Comparison of ENCODE assay signal across 8 cellular contexts in the genomic region with DNA sequence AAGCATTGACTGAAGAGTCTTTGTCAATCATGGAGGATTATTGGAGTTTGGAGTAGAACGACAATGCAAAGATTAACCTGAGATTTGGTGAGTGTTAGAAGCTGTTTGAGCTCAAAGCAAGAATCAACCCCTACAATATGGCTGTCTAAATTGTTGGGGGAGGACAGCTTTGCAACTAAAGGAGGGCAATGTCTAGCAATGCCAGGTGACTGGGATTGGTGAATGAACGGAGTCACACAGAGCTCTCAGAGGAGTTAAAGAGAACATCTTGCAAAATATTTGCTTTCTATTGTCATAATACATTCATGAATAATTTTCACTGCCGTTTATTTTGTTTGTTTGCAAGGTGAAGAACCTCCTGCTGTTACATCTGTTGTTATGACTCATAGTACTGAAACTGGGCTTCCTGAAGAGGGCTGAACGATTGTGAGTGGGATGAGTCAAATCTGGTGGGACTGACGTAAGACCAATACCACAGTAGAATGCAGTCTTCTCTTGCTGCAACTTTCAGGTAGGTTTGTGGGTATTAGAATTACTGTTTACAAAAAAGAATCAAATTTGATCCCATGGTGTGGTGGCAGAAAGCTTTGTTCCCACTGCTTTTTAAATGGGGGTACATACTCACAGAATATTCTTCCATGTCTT.
DNase-seq lines count a peak whose midpoint lies in the region; ATAC-seq and TF ChIP-seq lines count a peak whose summit lies in the region.

No MANE protein-coding gene starts in this region.

- peak overlapping the region in 1 of 2 experiments; percentile 39 for H3K18ac ChIP-seq in mesenchymal stem cell (ENCODE audit: low read depth in 1 of 2, low read length in 2 of 2)

- peak overlapping the region; percentile 85 for H3K27ac Mint-ChIP-seq in MCF 10A (ENCODE audit: low read depth, unreplicated experiment)
- peak overlapping the region; percentile 29 for H3K27ac Mint-ChIP-seq in WTC11

- H2BK15ac ChIP-seq in mesenchymal stem cell (ENCODE audit: low read depth, poor library complexity, severe bottlenecking), result no peak overlapping the region

- no peak overlapping the region for H3K14ac ChIP-seq in mesenchymal stem cell (ENCODE audit: low read length in 2 of 2)

- intact Hi-C loops in MCF 10A (cut with micrococcal nuclease), result loop anchor here (10.0 kb wide), 1 partner anchor 928 kb away; the partner anchor contains the start of gene NNMT
- intact Hi-C loops in breast epithelium (cut with DNase I; ENCODE audit: low total_unique reads), result no loop called here

- peak overlapping the region; percentile 66 for H2BK5ac ChIP-seq in mesenchymal stem cell (ENCODE audit: low read depth, low read length, poor library complexity, severe bottlenecking)

- H2AK5ac ChIP-seq in mesenchymal stem cell (ENCODE audit: low read length, severe bottlenecking), result peak overlapping the region; percentile 85

- H4K91ac ChIP-seq in mesenchymal stem cell (ENCODE audit: low read length), result no peak overlapping the region

- no peak overlapping the region for H2BK12ac ChIP-seq in mesenchymal stem cell (ENCODE audit: low read length in 2 of 2)

- no peak overlapping the region for H2AFZ ChIP-seq in mesenchymal stem cell (ENCODE audit: low read depth, low read length)

- H3K4me1 Mint-ChIP-seq in MCF 10A (ENCODE audit: insufficient read depth, unreplicated experiment) (peaks cover 28% of the 10 kb centered on the region), WTC11 (peaks cover 53% of the 10 kb centered on the region)

- peak overlapping the region; percentile 8 for H3K4me3 Mint-ChIP-seq in MCF 10A (ENCODE audit: unreplicated experiment)
- H3K4me3 Mint-ChIP-seq in WTC11, result no peak overlapping the region

- H3K27me3 Mint-ChIP-seq in MCF 10A (ENCODE audit: insufficient read depth, unreplicated experiment) (no peaks in the 10 kb centered on the region), WTC11 (ENCODE audit: low read depth) (no peaks in the 10 kb centered on the region)

- H3K23ac ChIP-seq in mesenchymal stem cell (ENCODE audit: low read length in 2 of 2), result no peak overlapping the region

- H3K9me3 ChIP-seq in breast epithelium, result no peaks in the 10 kb centered on the region
- no peaks in the 10 kb centered on the region for H3K9me3 ChIP-seq in mesenchymal stem cell (ENCODE audit: control insufficient read depth, low read length)
- H3K9me3 ChIP-seq in right atrium auricular region, result no peaks in the 10 kb centered on the region

- H3K27me3 ChIP-seq in breast epithelium (no peaks in the 10 kb centered on the region), mesenchymal stem cell (ENCODE audit: control insufficient read depth in 1 of 2, insufficient read depth in 1 of 2, low read length in 2 of 2) (no peaks in the 10 kb centered on the region), right atrium auricular region (no peaks in the 10 kb centered on the region)

- POLR2A ChIA-PET in MCF 10A (lab: Yijun Ruan, JAX) (interaction anchor here (0.6 to 1.3 kb wide), 2 partner anchors 17 to 24 kb away, joined by 3 to 4 read pairs; no protein-coding TSS in a partner anchor), WTC11 (lab: Charles Lee) (no interaction called here)

- TF ChIP-seq POLR2A in breast epithelium (IDR thresholded peaks at IDR 0.05), result no peak

- WGBS in mesenchymal stem cell, result 27% methylated on average over 3 of the region's 5 CpGs

- H3K4me1 ChIP-seq in breast epithelium (no peaks in the 10 kb centered on the region), mesenchymal stem cell (ENCODE audit: control insufficient read depth, insufficient read depth, low read depth, low read length) (peaks cover 5% of the 10 kb centered on the region), right atrium auricular region (no peaks in the 10 kb centered on the region)

- no peak overlapping the region for H4K8ac ChIP-seq in mesenchymal stem cell (ENCODE audit: low read length)

- H3K36me3 Mint-ChIP-seq in MCF 10A (ENCODE audit: insufficient read depth, unreplicated experiment) (no peaks in the 10 kb centered on the region), WTC11 (no peaks in the 10 kb centered on the region)

- DNase-seq in MCF 10A (ENCODE audit: unreplicated experiment) (peak; percentile 96), breast epithelium (ENCODE audit: low spot score in 2 of 2) (no peak), H4 (ENCODE audit: low spot score) (peak; percentile 91), M059J (ENCODE audit: low read depth) (peak; percentile 92), WTC11 (ENCODE audit: low spot score) (no peak), mesenchymal stem cell (peak; percentile 87), right atrium auricular region (ENCODE audit: low spot score) (no peak), UCSD-AML1 (lab: John Stamatoyannopoulos, UW; ENCODE audit: unreplicated experiment) (no peak)

- no peak overlapping the region for H3K4ac ChIP-seq in mesenchymal stem cell (ENCODE audit: low read depth in 1 of 2, low read length in 2 of 2)

- H3K79me1 ChIP-seq in mesenchymal stem cell (replicated peaks; ENCODE audit: low read length, poor library complexity, severe bottlenecking), result peaks cover 10% of the 10 kb centered on the region

- no peak overlapping the region for H3K9ac ChIP-seq in mesenchymal stem cell (ENCODE audit: low read length)

- no TSS peak for BruUV-seq in MCF 10A (replicated peaks; lab: Mats Ljungman, UMichigan)

- ATAC-seq in WTC11, result no peak

- no peaks in the 10 kb centered on the region for H3K36me3 ChIP-seq in breast epithelium
- H3K36me3 ChIP-seq in mesenchymal stem cell (ENCODE audit: control insufficient read depth in 1 of 2, insufficient read depth in 2 of 2, low read depth in 1 of 2, low read length in 2 of 2), result no peaks in the 10 kb centered on the region
- H3K36me3 ChIP-seq in right atrium auricular region, result no peaks in the 10 kb centered on the region

- H3K27ac ChIP-seq in breast epithelium (no peak overlapping the region), mesenchymal stem cell (ENCODE audit: low read length, poor library complexity, severe bottlenecking) (peak overlapping the region; percentile 81), right atrium auricular region (no peak overlapping the region)

- H3K9me3 Mint-ChIP-seq in MCF 10A (ENCODE audit: unreplicated experiment), result no peaks in the 10 kb centered on the region
- H3K9me3 Mint-ChIP-seq in WTC11, result no peaks in the 10 kb centered on the region

- TF ChIP-seq CTCF in MCF 10A (IDR thresholded peaks at IDR 0.05; ENCODE audit: unreplicated experiment) (no peak), breast epithelium (IDR thresholded peaks at IDR 0.05) (no peak), WTC11 (IDR thresholded peaks at IDR 0.05) (no peak), right atrium auricular region (IDR thresholded peaks at IDR 0.05) (no peak)

- H3K4me2 ChIP-seq in mesenchymal stem cell (ENCODE audit: low read length, poor library complexity, severe bottlenecking), result no peak overlapping the region

- CTCF ChIA-PET in MCF 10A (lab: Yijun Ruan, JAX) (interaction anchor here (0.7 to 1.2 kb wide), 2 partner anchors 53 to 505 kb away, joined by 3 read pairs; no protein-coding TSS in a partner anchor), WTC11 (lab: Charles Lee) (no interaction called here)

- H2BK120ac ChIP-seq in mesenchymal stem cell (ENCODE audit: low read depth, low read length), result no peak overlapping the region

- H3K4me3 ChIP-seq in breast epithelium (no peak overlapping the region), mesenchymal stem cell (ENCODE audit: insufficient read depth in 1 of 2, low read depth in 1 of 2, low read length in 2 of 2) (no peak overlapping the region), right atrium auricular region (no peak overlapping the region)

TF ChIP-seq in WTC11, 78 proteins besides CTCF, POLR2A, EP300 and RAD21:
- TF ChIP-seq CBFB (CRISPR knock-in tag; IDR thresholded peaks at IDR 0.05; ENCODE audit: low read depth) (no peak), KAT7 (CRISPR knock-in tag; IDR thresholded peaks at IDR 0.05; ENCODE audit: borderline replicate concordance) (no peak), ZNF138 (CRISPR knock-in tag; conservative IDR thresholded peaks at IDR 0.05) (no peak)

Comparison
In these comparisons a context has a peak if more than half of its experiments do, and no peak if none do; other contexts are left out.
1. DNase-seq: peak in MCF 10A (single experiment), H4 (single experiment), M059J (single experiment) and mesenchymal stem cell (single experiment); none in breast epithelium (0 of 2), WTC11 (single experiment), right atrium auricular region (single experiment) and UCSD-AML1 (single experiment).